Comparison of ENCODE assay signal across 11 cellular contexts in the genomic region with DNA sequence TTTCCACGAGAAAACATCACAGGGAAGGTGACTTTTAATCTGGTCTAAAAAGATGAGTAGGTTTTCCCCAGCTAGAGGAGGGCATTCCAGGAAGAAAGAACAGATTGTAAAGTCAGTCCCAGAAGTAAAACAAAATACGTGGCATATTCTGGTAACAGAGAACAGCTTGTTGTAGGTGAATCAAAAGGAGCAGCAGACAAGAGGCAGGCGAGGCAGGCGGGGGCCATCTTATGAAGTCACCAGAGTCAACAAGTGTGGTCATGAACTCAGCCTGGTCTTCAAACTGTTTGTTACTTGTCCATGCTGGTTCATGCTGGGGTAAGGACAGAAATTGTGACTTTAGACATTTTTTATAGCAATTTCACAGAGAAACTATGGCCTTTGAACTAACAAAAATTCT. TPM values are rescaled to one million over a fixed set of nuclear protein-coding genes. Genes with fewer than 3 reads are reported as not detected.
DNase-seq lines count a peak whose midpoint lies in the region; ATAC-seq and TF ChIP-seq lines count a peak whose summit lies in the region.
"Had no signal": no experiment of that assay in that cellular context is flagged by ENCODE, and none has a peak within 500 bp of the region (broad histone marks: within the 10 kb centered on the region; RNA-seq: fewer than 3 reads in every experiment).

No MANE protein-coding gene starts in this region.

- no peak for ATAC-seq in heart right ventricle
- no peak for ATAC-seq in GM18520 (IDR thresholded peaks at IDR 0.05; ENCODE audit: unreplicated experiment)
- ATAC-seq in sciatic nerve, result no peak
- ATAC-seq: left lung, T-helper 17 cell had no signal

- H3K27me3 ChIP-seq in heart right ventricle, result no peaks in the 10 kb centered on the region
- no peaks in the 10 kb centered on the region for H3K27me3 ChIP-seq in stomach smooth muscle (ENCODE audit: control insufficient read depth in 1 of 2, insufficient read depth in 2 of 2, low read length in 2 of 2)
- H3K27me3 ChIP-seq: left lung had no signal

- H3K4me3 ChIP-seq in heart right ventricle (no peak overlapping the region), fibroblast of the aortic adventitia (ENCODE audit: low read depth, low read length) (no peak overlapping the region), stomach smooth muscle (ENCODE audit: low read length in 2 of 2) (no peak overlapping the region)
- H3K4me3 ChIP-seq: left lung, thoracic aorta had no signal

- intact Hi-C loops in heart right ventricle (cut with DNase I) (no loop called here), cardiac septum (cut with DNase I) (no loop called here), sciatic nerve (cut with DNase I) (no loop called here)

- H3K4me1 ChIP-seq in heart right ventricle (peaks cover 4 to 60% (median 33%) of the 10 kb centered on the region in 9 donors), stomach smooth muscle (ENCODE audit: control insufficient read depth, insufficient read depth, low read length) (peaks cover 34% of the 10 kb centered on the region)

- no peak for DNase-seq in heart right ventricle
- no peak for DNase-seq in cardiac septum (ENCODE audit: low spot score)
- DNase-seq in fibroblast of the aortic adventitia (ENCODE audit: low read depth), result peak; percentile 14
- DNase-seq in sciatic nerve (ENCODE audit: low spot score), result no peak
- DNase-seq: activated CD4-positive, alpha-beta memory T cell treated with anti-CD3 and anti-CD28 coated beads for 36 hours; left lung; T-helper 17 cell had no signal

- peak overlapping the region; percentile 59 to 98 (median 92) for H3K27ac ChIP-seq in heart right ventricle
- peak overlapping the region; percentile 56 for H3K27ac ChIP-seq in stomach smooth muscle (ENCODE audit: low read length)
- H3K27ac ChIP-seq: left lung had no signal

- H3K9ac ChIP-seq in stomach smooth muscle (ENCODE audit: low read length in 2 of 2), result peak overlapping the region in 1 of 2 donors; percentile 97

- TF ChIP-seq CTCF in heart right ventricle (IDR thresholded peaks at IDR 0.05) (no peak), fibroblast of the aortic adventitia (IDR thresholded peaks at IDR 0.05; ENCODE audit: insufficient read depth, low read length) (no peak)

- WGBS in heart right ventricle, 2 donors, result 63 to 71% methylated on average over 4 of the region's 4 CpGs

- peaks cover 0 to 29% (median 0%) of the 10 kb centered on the region in 9 donors for H3K36me3 ChIP-seq in heart right ventricle
- H3K36me3 ChIP-seq in stomach smooth muscle (ENCODE audit: control insufficient read depth in 2 of 2, insufficient read depth in 2 of 2, low read length in 2 of 2), result no peaks in the 10 kb centered on the region
- H3K36me3 ChIP-seq: thoracic aorta had no signal

- H3K9me3 ChIP-seq in heart right ventricle (no peaks in the 10 kb centered on the region), stomach smooth muscle (ENCODE audit: control insufficient read depth in 2 of 2, low read length in 2 of 2) (no peaks in the 10 kb centered on the region)
- H3K9me3 ChIP-seq: left lung, thoracic aorta had no signal

RNA-seq across cellular contexts. Expression of gene POPDC2, which starts 4.0 kb away (rescaled TPM):
- total RNA-seq in heart right ventricle, result 100 to 1,000 TPM; 598 to 928 (median 732) TPM
- 100 to 1,000 TPM; 351 to 805 TPM for polyA plus RNA-seq in heart right ventricle
- 702 TPM for total RNA-seq in cardiac septum
- 0.27 and 1.6 TPM in 2 replicates for total RNA-seq in fibroblast of the aortic adventitia (ENCODE audit: low replicate concordance)
- total RNA-seq in sciatic nerve, result 4.9 TPM

RNA-seq across cellular contexts. Expression of gene COX17, which starts 12.8 kb away (rescaled TPM):
- total RNA-seq in heart right ventricle (100 to 1,000 TPM in 6 of 10 donors, 10 to 100 TPM in 4; 76.2 to 175 (median 107) TPM), cardiac septum (130 TPM), fibroblast of the aortic adventitia (ENCODE audit: low replicate concordance) (17.0 and 18.0 TPM in 2 replicates), sciatic nerve (38.8 TPM)
- polyA plus RNA-seq in heart right ventricle, result 100 to 1,000 TPM; 228 to 733 TPM

RNA-seq across cellular contexts. Expression of gene CFAP91, which starts 38.5 kb away (rescaled TPM):
- total RNA-seq in heart right ventricle (under 1 TPM; 0.19 to 0.92 (median 0.49) TPM), cardiac septum (0.57 TPM), fibroblast of the aortic adventitia (ENCODE audit: low replicate concordance) (0.81 and 0.98 TPM in 2 replicates), sciatic nerve (17.3 TPM)
- 1 to 10 TPM in 1 of 2 donors, under 1 TPM in 1; 0.25 to 1.6 TPM for polyA plus RNA-seq in heart right ventricle
- total RNA-seq: dermis microvascular lymphatic vessel endothelial cell had no signal

Comparison
In these comparisons a context has a peak if more than half of its experiments do, and no peak if none do; other contexts are left out.
1. RNA of gene POPDC2, which starts 4.0 kb away (total RNA-seq): 598 to 928 TPM in heart right ventricle and 702 TPM in cardiac septum (single experiment); 4.9 TPM in sciatic nerve (single experiment) and 0.27 to 1.6 TPM in fibroblast of the aortic adventitia; every median in the first group is over 100 times any median in the second.